9 cellular contexts compared by ENCODE assay signal in the genomic region with DNA sequence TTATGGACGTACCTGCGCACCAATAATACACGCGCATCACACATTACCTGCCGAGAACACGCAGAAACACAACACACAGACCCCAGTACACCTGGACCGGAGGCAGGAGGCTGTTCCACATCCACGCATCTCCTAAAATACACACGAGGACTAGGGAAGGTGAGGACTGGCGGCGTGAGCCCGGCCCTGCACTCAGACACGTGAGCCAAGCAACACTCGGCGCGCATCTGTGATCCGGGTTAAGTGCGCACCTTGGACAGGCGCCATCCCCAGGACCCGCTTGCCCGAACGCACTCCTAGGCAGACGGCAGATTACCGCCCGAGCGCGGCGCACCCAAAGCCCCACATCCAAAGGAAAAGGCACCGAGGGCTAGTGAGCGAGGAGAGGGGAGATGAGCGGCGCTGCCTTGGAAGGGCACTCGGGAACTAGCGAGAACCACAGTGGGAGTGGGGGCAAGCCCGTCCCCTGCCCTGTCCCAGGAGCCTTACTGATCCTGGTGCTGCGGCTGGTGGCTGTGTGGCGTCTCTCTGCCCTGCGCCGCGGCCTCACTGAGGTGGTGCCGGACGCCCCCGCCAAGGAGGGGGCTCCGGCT. TPM values are rescaled to one million over a fixed set of nuclear protein-coding genes. Genes with fewer than 3 reads are reported as not detected.
DNase-seq lines count a peak whose midpoint lies in the region; ATAC-seq and TF ChIP-seq lines count a peak whose summit lies in the region.
"Had no signal": no experiment of that assay in that cellular context is flagged by ENCODE, and none has a peak within 500 bp of the region (broad histone marks: within the 10 kb centered on the region; RNA-seq: fewer than 3 reads in every experiment).

No MANE protein-coding gene starts in this region.

- no peaks in the 10 kb centered on the region for H3K9me3 ChIP-seq in testis

- peak; percentile 42 for ATAC-seq in Right ventricle myocardium inferior
- peak; percentile 7 for ATAC-seq in HG03196 (IDR thresholded peaks at IDR 0.05; ENCODE audit: unreplicated experiment)

- no peaks in the 10 kb centered on the region for H3K27me3 ChIP-seq in testis

- WGBS in testis, 2 donors = 5 to 6% methylated on average over 25 to 42 of the region's 44 CpGs

- TF ChIP-seq POLR2A in testis (IDR thresholded peaks at IDR 0.05) = no peak

- H3K36me3 ChIP-seq in testis (ENCODE audit: low read depth, missing control alignments) = no peaks in the 10 kb centered on the region

- peak overlapping the region; percentile 53 to 69 for H3K4me3 ChIP-seq in testis

- DNase-seq in Right ventricle myocardium inferior (ENCODE audit: missing footprints) = peak; percentile 75
- DNase-seq in cardiac septum (ENCODE audit: low spot score) = no peak
- peak; percentile 62 for DNase-seq in SW480 (ENCODE audit: low spot score)
- DNase-seq in ecto neural progenitor cell (ENCODE audit: low spot score) = peak; percentile 78
- DNase-seq in mesenteric fat pad (ENCODE audit: low spot score) = peak; percentile 78
- DNase-seq in testis = peak; percentile 34
- no peak for DNase-seq in foreskin melanocyte

- no peak overlapping the region for H3K27ac ChIP-seq in testis
- H3K27ac ChIP-seq: epithelial cell of prostate had no signal

- H3K4me1 ChIP-seq in testis = no peaks in the 10 kb centered on the region

- no peak for TF ChIP-seq CTCF in testis (IDR thresholded peaks at IDR 0.05)

- intact Hi-C loops in Right ventricle myocardium inferior (cut with DNase I) = no loop called here
- intact Hi-C loops in cardiac septum (cut with DNase I) = no loop called here
- intact Hi-C loops in testis (cut with DNase I; ENCODE audit: low total_unique reads) = no loop called here

RNA-seq across cellular contexts. Expression of a gene that starts 0.4 kb away (rescaled TPM):
- 0.76 TPM for total RNA-seq in Right ventricle myocardium inferior
- 0.38 TPM for total RNA-seq in cardiac septum
- total RNA-seq in mesenteric fat pad = not detected
- 1 to 10 TPM; 3.8 to 4.7 TPM for total RNA-seq in testis
- polyA plus RNA-seq in testis (ENCODE audit: insufficient read depth, low read depth, low replicate concordance) = 2.2 TPM

RNA-seq across cellular contexts. Expression of a gene that starts 19.2 kb away (rescaled TPM):
- 3.1 TPM for total RNA-seq in Right ventricle myocardium inferior
- total RNA-seq in cardiac septum = 3.3 TPM
- total RNA-seq in mesenteric fat pad = 3.0 TPM
- 1 to 10 TPM; 6.8 to 6.9 TPM for total RNA-seq in testis
- polyA plus RNA-seq in testis (ENCODE audit: insufficient read depth, low read depth, low replicate concordance) = 2.6 TPM

RNA-seq across cellular contexts. Expression of a gene that starts 33.1 kb away (rescaled TPM):
- not detected for total RNA-seq in Right ventricle myocardium inferior
- 0.48 TPM for total RNA-seq in cardiac septum
- total RNA-seq in mesenteric fat pad = not detected
- total RNA-seq in testis = 1 to 10 TPM in 1 of 2 donors, under 1 TPM in 1; 0.63 to 1.2 TPM
- polyA plus RNA-seq in testis (ENCODE audit: insufficient read depth, low read depth, low replicate concordance) = 1.1 TPM

RNA-seq across cellular contexts. Expression of a gene that starts 34.1 kb away (rescaled TPM):
- 30.2 TPM for total RNA-seq in Right ventricle myocardium inferior
- 23.0 TPM for total RNA-seq in cardiac septum
- 63.1 TPM for total RNA-seq in mesenteric fat pad
- 10 to 100 TPM; 12.8 TPM for total RNA-seq in testis
- polyA plus RNA-seq in testis (ENCODE audit: insufficient read depth, low read depth, low replicate concordance) = 15.8 TPM

RNA-seq across cellular contexts. Expression of a gene that starts 38.3 kb away (rescaled TPM):
- total RNA-seq in Right ventricle myocardium inferior = 3.2 TPM
- 2.0 TPM for total RNA-seq in cardiac septum
- 6.0 TPM for total RNA-seq in mesenteric fat pad
- 10 to 100 TPM; 16.2 to 16.3 TPM for total RNA-seq in testis
- 13.5 TPM for polyA plus RNA-seq in testis (ENCODE audit: insufficient read depth, low read depth, low replicate concordance)

Comparison
In these comparisons a context has a peak if more than half of its experiments do, and no peak if none do; other contexts are left out.
1. DNase-seq: peak in Right ventricle myocardium inferior (single experiment), SW480 (single experiment), ecto neural progenitor cell (single experiment), mesenteric fat pad (single experiment) and testis (single experiment); none in cardiac septum (single experiment) and foreskin melanocyte (single experiment).